Comparison of ENCODE assay signal across 10 cellular contexts in genomic region chr14:65462411-65462810, GRCh38. TPM values are rescaled to one million over a fixed set of nuclear protein-coding genes. Genes with fewer than 3 reads are reported as not detected.
DNase-seq lines count a peak whose midpoint lies in the region; ATAC-seq and TF ChIP-seq lines count a peak whose summit lies in the region.
"Had no signal": no experiment of that assay in that cellular context is flagged by ENCODE, and none has a peak within 500 bp of the region (broad histone marks: within the 10 kb centered on the region; RNA-seq: fewer than 3 reads in every experiment).

No MANE protein-coding gene starts in this region.

- peak; percentile 73 for ATAC-seq in HG02870 (IDR thresholded peaks at IDR 0.05; ENCODE audit: unreplicated experiment)
- ATAC-seq in SK-N-SH treated with all-trans-retinoic acid at 6 μM for 48 hours: peak; percentile 92
- no peak for ATAC-seq in psoas muscle

- peak overlapping the region; percentile 12 for H3K4me3 Mint-ChIP-seq in activated CD4-positive, alpha-beta T cell treated with anti-CD3 and anti-CD28 coated beads, Interleukin-2, amount 10 ng/mL, durations not matched to agents 24 days and 14 days

- no peaks in the 10 kb centered on the region for H3K4me1 ChIP-seq in psoas muscle

- intact Hi-C loops in activated CD4-positive, alpha-beta T cell treated with anti-CD3 and anti-CD28 coated beads, Interleukin-2, amount 10 ng/mL, durations not matched to agents 24 days and 14 days (cut with micrococcal nuclease): loop anchor here (1.0 to 5.0 kb wide), 6 partner anchors 14 to 243 kb away; no protein-coding TSS in a partner anchor
- intact Hi-C loops in psoas muscle (cut with DNase I): no loop called here

- H3K9me3 ChIP-seq in psoas muscle: no peaks in the 10 kb centered on the region

- no peak overlapping the region for H3K4me3 ChIP-seq in skeletal muscle cell (ENCODE audit: low read depth, low read length)
- no peak overlapping the region for H3K4me3 ChIP-seq in psoas muscle

- H3K27ac Mint-ChIP-seq in activated CD4-positive, alpha-beta T cell treated with anti-CD3 and anti-CD28 coated beads, Interleukin-2, amount 10 ng/mL, durations not matched to agents 24 days and 14 days: peak overlapping the region; percentile 68

- no peaks in the 10 kb centered on the region for H3K27me3 ChIP-seq in psoas muscle (ENCODE audit: insufficient read depth in 3 of 3, low read length in 2 of 3)

- no peak for TF ChIP-seq CTCF in psoas muscle (IDR thresholded peaks at IDR 0.05)

- H3K36me3 Mint-ChIP-seq in activated CD4-positive, alpha-beta T cell treated with anti-CD3 and anti-CD28 coated beads, Interleukin-2, amount 10 ng/mL, durations not matched to agents 24 days and 14 days (ENCODE audit: low read depth): peaks cover 66% of the 10 kb centered on the region

- H3K4me1 Mint-ChIP-seq in activated CD4-positive, alpha-beta T cell treated with anti-CD3 and anti-CD28 coated beads, Interleukin-2, amount 10 ng/mL, durations not matched to agents 24 days and 14 days: peaks cover 38% of the 10 kb centered on the region

- H3K27me3 Mint-ChIP-seq in activated CD4-positive, alpha-beta T cell treated with anti-CD3 and anti-CD28 coated beads, Interleukin-2, amount 10 ng/mL, durations not matched to agents 24 days and 14 days: no peaks in the 10 kb centered on the region

- no peaks in the 10 kb centered on the region for H3K36me3 ChIP-seq in psoas muscle (ENCODE audit: insufficient read depth in 1 of 2, low read depth in 1 of 2)

- 68 to 84% (median 73%) methylated on average over 3 of the region's 3 CpGs for WGBS in psoas muscle, 3 donors

- DNase-seq in activated CD4-positive, alpha-beta T cell treated with anti-CD3 and anti-CD28 coated beads, Interleukin-2, amount 10 ng/mL, durations not matched to agents 24 days and 14 days: no peak
- no peak for DNase-seq in activated CD4-positive, alpha-beta T cell treated with anti-CD3 and anti-CD28 coated beads, Interleukin-2, amount 50 U/mL, for 4 hours
- DNase-seq in skeletal muscle cell (ENCODE audit: low read depth) (peak; percentile 33), NCI-H69 (lab: John Stamatoyannopoulos, UW) (no peak), psoas muscle (no peak), NCI-H2029 treated with DMSO at 0.1 percent for 48 hours (lab: John Stamatoyannopoulos, UW) (no peak)

- peaks cover 4% of the 10 kb centered on the region for H3K9me3 Mint-ChIP-seq in activated CD4-positive, alpha-beta T cell treated with anti-CD3 and anti-CD28 coated beads, Interleukin-2, amount 10 ng/mL, durations not matched to agents 24 days and 14 days

- H3K27ac ChIP-seq in psoas muscle: no peak overlapping the region
- H3K27ac ChIP-seq: C4-2B, VCaP had no signal

TF ChIP-seq in SK-N-SH treated with all-trans-retinoic acid at 6 μM for 48 hours, 23 proteins besides CTCF, POLR2A, EP300 and RAD21:
- no peak for TF ChIP-seq POU6F1 (CRISPR knock-in tag; IDR thresholded peaks at IDR 0.05; ENCODE audit: borderline replicate concordance, low read depth)
- no peak for TF ChIP-seq PPARA (CRISPR knock-in tag; IDR thresholded peaks at IDR 0.05; ENCODE audit: borderline replicate concordance)
TF ChIP-seq in SK-N-SH treated with all-trans-retinoic acid at 6 μM for 48 hours: peak in this region for 0.

RNA-seq across cellular contexts. Expression of gene FUT8, which starts 49.9 kb away (rescaled TPM):
- total RNA-seq in activated CD4-positive, alpha-beta T cell treated with anti-CD3 and anti-CD28 coated beads, Interleukin-2, amount 10 ng/mL, durations not matched to agents 24 days and 14 days: 125 and 137 TPM in 2 replicates
- total RNA-seq in psoas muscle: 1 to 10 TPM; 4.1 to 8.6 (median 6.7) TPM
- polyA plus RNA-seq in psoas muscle: 1 to 10 TPM; 3.2 to 7.4 (median 3.4) TPM

Comparison
In these comparisons a context has a peak if more than half of its experiments do, and no peak if none do; other contexts are left out.
1. ATAC-seq: peak in HG02870 (single experiment) and SK-N-SH treated with all-trans-retinoic acid at 6 μM for 48 hours (single experiment); none in psoas muscle (0 of 4).
2. RNA of gene FUT8, which starts 49.9 kb away (total RNA-seq): 125 to 137 TPM in activated CD4-positive, alpha-beta T cell treated with anti-CD3 and anti-CD28 coated beads, Interleukin-2, amount 10 ng/mL, durations not matched to agents 24 days and 14 days; 4.1 to 8.6 TPM in psoas muscle; every median in the first group is over 10 times any median in the second.